ENCODE assay signal across 8 cellular contexts in the genomic region with DNA sequence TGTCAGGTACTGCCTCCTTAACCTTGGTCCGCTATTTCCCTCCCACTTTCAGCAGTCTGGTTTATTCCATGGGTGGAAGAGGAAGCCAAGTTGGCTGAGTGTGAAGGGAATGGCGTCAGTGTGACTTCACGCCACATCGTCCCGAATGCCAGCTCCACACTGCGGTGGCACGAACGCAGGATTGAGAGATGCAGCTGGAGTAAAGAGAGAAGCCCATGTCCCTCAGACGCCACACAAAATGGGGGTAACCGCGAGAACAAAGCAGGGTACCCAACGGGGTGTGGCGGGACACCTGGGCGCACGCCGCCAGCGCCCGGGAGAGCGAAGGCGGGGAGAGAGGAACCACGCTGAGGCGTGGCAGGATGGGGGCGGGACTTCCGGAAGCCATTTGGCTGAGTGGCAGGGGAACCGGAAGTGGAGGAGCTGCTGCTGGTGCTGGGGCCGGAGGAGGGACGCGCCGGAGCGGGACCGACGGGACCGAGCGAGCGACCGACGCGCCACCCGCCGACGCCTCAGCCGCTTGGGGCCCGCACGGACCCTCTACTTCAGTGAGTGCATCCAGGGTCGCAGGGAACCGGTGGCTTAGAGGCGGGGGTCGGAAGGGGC. TPM values are rescaled to one million over a fixed set of nuclear protein-coding genes. Genes with fewer than 3 reads are reported as not detected.
DNase-seq lines count a peak whose midpoint lies in the region; ATAC-seq and TF ChIP-seq lines count a peak whose summit lies in the region.

TSS of gene PAFAH1B2 (plus strand) at position 417 of the 606 bp plus-strand sequence. CDS start 8,161 bp downstream, outside the sequence.

- H3K79me2 ChIP-seq in DND-41 (ENCODE audit: insufficient read depth, low read length): peaks cover 49% of the 10 kb centered on the region

- peaks cover 43% of the 10 kb centered on the region for H4K20me1 ChIP-seq in DND-41 (ENCODE audit: insufficient read depth, low read length)

- peak; percentile 94 for ATAC-seq in DND-41 (ENCODE audit: insufficient read depth, low read depth)
- peak; percentile 97 for ATAC-seq in GM21825 (IDR thresholded peaks at IDR 0.05; ENCODE audit: unreplicated experiment)
- ATAC-seq in esophagus mucosa: peak; percentile 99

- H2AFZ ChIP-seq in DND-41 (ENCODE audit: low read depth, low read length): peak within 1 kb of the TSS; percentile 97

- DNase-seq in DND-41: peak; percentile 95
- peak; percentile 96 to 98 (median 97) for DNase-seq in Peyer's patch
- peak; percentile 96 to 97 for DNase-seq in activated T-cell treated with anti-CD3 and anti-CD28 coated beads, Interleukin-2, amount 50 U/mL, for 48 hours
- DNase-seq in stimulated activated CD8-positive, alpha-beta memory T cell treated with anti-CD3 and anti-CD28 coated beads, Interleukin-7, amount 100 ng/mL, for 1 hour (ENCODE audit: low read depth in 2 of 2): peak; percentile 86 to 87

- H3K27ac ChIP-seq in DND-41 (ENCODE audit: low read length) (peak within 1 kb of the TSS; percentile 77), KOPT-K1 (ENCODE audit: low read depth, low read length, poor library complexity, severe bottlenecking) (peak within 1 kb of the TSS; percentile 63), Peyer's patch (peak within 1 kb of the TSS; percentile 86 to 97 (median 93)), muscle layer of colon (ENCODE audit: low read depth, low read length) (peak within 1 kb of the TSS; percentile 98)

- H3K27me3 ChIP-seq in DND-41 (ENCODE audit: insufficient read depth, low read length, poor library complexity) (no peaks in the 10 kb centered on the region), Peyer's patch (no peaks in the 10 kb centered on the region), muscle layer of colon (ENCODE audit: control insufficient read depth in 1 of 2, insufficient read depth in 2 of 2, low read length in 2 of 2) (no peaks in the 10 kb centered on the region)

- peak within 1 kb of the TSS; percentile 64 to 99 for H3K4me3 ChIP-seq in DND-41 (ENCODE audit: low read depth in 1 of 2, low read length in 2 of 2)
- H3K4me3 ChIP-seq in Peyer's patch: peak within 1 kb of the TSS; percentile 91 to 93 (median 91)
- H3K4me3 ChIP-seq in muscle layer of colon (ENCODE audit: low read depth in 1 of 2, low read length in 2 of 2): peak within 1 kb of the TSS; percentile 67 to 99

- TF ChIP-seq POLR2A in Peyer's patch (IDR thresholded peaks at IDR 0.05): peak; percentile 76 to 84

- H3K36me3 ChIP-seq in DND-41 (ENCODE audit: insufficient read depth, low read length): peaks cover 31% of the 10 kb centered on the region
- H3K36me3 ChIP-seq in KOPT-K1 (ENCODE audit: insufficient read depth, low read length): peaks cover 30% of the 10 kb centered on the region
- peaks cover 0 to 17% (median 0%) of the 10 kb centered on the region in 3 donors for H3K36me3 ChIP-seq in Peyer's patch
- no peaks in the 10 kb centered on the region for H3K36me3 ChIP-seq in muscle layer of colon (ENCODE audit: insufficient read depth, low read length)

- H3K4me1 ChIP-seq in DND-41 (ENCODE audit: insufficient read depth, low read length): peaks cover 39% of the 10 kb centered on the region
- peaks cover 0 to 30% (median 6%) of the 10 kb centered on the region in 4 donors for H3K4me1 ChIP-seq in Peyer's patch
- H3K4me1 ChIP-seq in muscle layer of colon (ENCODE audit: insufficient read depth, low read length): peaks cover 25% of the 10 kb centered on the region

- TF ChIP-seq CTCF in DND-41 (IDR thresholded peaks at IDR 0.05; ENCODE audit: borderline replicate concordance, extremely low read depth, low read length, poor library complexity, severe bottlenecking) (peak; percentile 24), Peyer's patch (IDR thresholded peaks at IDR 0.05) (no peak)

- H3K4me2 ChIP-seq in DND-41 (ENCODE audit: insufficient read depth, low read length): peak within 1 kb of the TSS; percentile 86

- H3K9me3 ChIP-seq in DND-41 (ENCODE audit: insufficient read depth, low read length, severe bottlenecking): no peaks in the 10 kb centered on the region
- no peaks in the 10 kb centered on the region for H3K9me3 ChIP-seq in KOPT-K1 (ENCODE audit: insufficient read depth, low read length, poor library complexity, severe bottlenecking)
- H3K9me3 ChIP-seq in Peyer's patch: no peaks in the 10 kb centered on the region
- no peaks in the 10 kb centered on the region for H3K9me3 ChIP-seq in muscle layer of colon (ENCODE audit: low read length)

- peak within 1 kb of the TSS; percentile 82 for H3K9ac ChIP-seq in DND-41 (ENCODE audit: low read depth, low read length)
- peak within 1 kb of the TSS; percentile 87 for H3K9ac ChIP-seq in muscle layer of colon (ENCODE audit: low read length)

RNA-seq across cellular contexts. Expression of gene PAFAH1B2, which starts in this region (rescaled TPM):
- total RNA-seq in Peyer's patch (10 to 100 TPM; 45.4 to 96.2 (median 66.9) TPM), esophagus mucosa (50.9 TPM)

Comparison
In these comparisons a context has a peak if more than half of its experiments do, and no peak if none do; other contexts are left out.
1. Peak in every context shown above with its lines: DNase-seq, ATAC-seq, H3K4me3 ChIP-seq and H3K27ac ChIP-seq.